ENCODE assay signal across 21 cellular contexts in genomic region chr12:19652391-19652790, GRCh38.
DNase-seq lines count a peak whose midpoint lies in the region; ATAC-seq and TF ChIP-seq lines count a peak whose summit lies in the region.
"Had no signal": no experiment of that assay in that cellular context is flagged by ENCODE, and none has a peak within 500 bp of the region (broad histone marks: within the 10 kb centered on the region; RNA-seq: fewer than 3 reads in every experiment).

No MANE protein-coding gene starts in this region.

- DNase-seq in IMR-90 (peak; percentile 46), dedifferentiated amniotic fluid mesenchymal stem cell (ENCODE audit: extremely low spot score) (peak; percentile 21), mesothelial cell of epicardium (ENCODE audit: low spot score in 2 of 2, unreplicated experiment in 2 of 2) (no peak), tibial artery (no peak), PC-3 (no peak)
- DNase-seq in activated naive CD4-positive, alpha-beta T cell treated with anti-CD3 and anti-CD28 coated beads for 36 hours = no peak
- no peak for DNase-seq in activated CD4-positive, alpha-beta T cell treated with anti-CD3 and anti-CD28 coated beads, Interleukin-2, amount 50 U/mL, for 4 hours
- DNase-seq: BE2C, DMS53, EL, GF-D8, KG1, NCI-H1092, NCI-H1436, NCI-H187 treated with DMSO at 0.1 percent for 48 hours, NCI-H345, NCI-H524, NCI-H82, SJCRH30 had no signal

- CTCF ChIA-PET in IMR-90 (lab: Yijun Ruan, JAX) = interaction anchor here (1.3 kb wide), 1 partner anchor 9 kb away, joined by 3 read pairs; no protein-coding TSS in a partner anchor
- CTCF ChIA-PET in activated naive CD4-positive, alpha-beta T cell treated with anti-CD3 and anti-CD28 coated beads for 36 hours (lab: Charles Lee) = no interaction called here
- CTCF ChIA-PET in PC-3 (lab: Charles Lee) = no interaction called here

- no peaks in the 10 kb centered on the region for H3K36me3 ChIP-seq in IMR-90 (ENCODE audit: control insufficient read depth, insufficient read depth, low read length)
- no peaks in the 10 kb centered on the region for H3K36me3 ChIP-seq in tibial artery
- no peaks in the 10 kb centered on the region for H3K36me3 ChIP-seq in PC-3 (ENCODE audit: low read depth, low read length)
- H3K36me3 ChIP-seq: BE2C, SJCRH30 had no signal

- no peak overlapping the region for H3K4me2 ChIP-seq in IMR-90 (ENCODE audit: low read depth, low read length)
- H3K4me2 ChIP-seq in PC-3 (ENCODE audit: low read length) = no peak overlapping the region
- H3K4me2 ChIP-seq: A549 had no signal

- no peaks in the 10 kb centered on the region for H3F3A ChIP-seq in PC-3 (ENCODE audit: low read length, unreplicated experiment)

- no peaks in the 10 kb centered on the region for H3K79me1 ChIP-seq in IMR-90 (ENCODE audit: low read depth in 1 of 2, low read length in 2 of 2)

- peak overlapping the region; percentile 89 for H2BK120ac ChIP-seq in IMR-90 (ENCODE audit: low read depth, low read length)

- BruUV-seq in IMR-90 (replicated peaks; lab: Mats Ljungman, UMichigan) = no TSS peak
- no TSS peak for BruUV-seq in PC-3 (replicated peaks; lab: Mats Ljungman, UMichigan)

- intact Hi-C loops in IMR-90 (cut with micrococcal nuclease) = loop anchor here (5.0 kb wide), 1 partner anchor 725 kb away; no protein-coding TSS in a partner anchor
- intact Hi-C loops in tibial artery (cut with DNase I; ENCODE audit: low total_unique reads) = no loop called here
- intact Hi-C loops in activated naive CD4-positive, alpha-beta T cell treated with anti-CD3 and anti-CD28 coated beads for 36 hours (cut with micrococcal nuclease) = no loop called here
- intact Hi-C loops in PC-3 (cut with micrococcal nuclease) = no loop called here

- TF ChIP-seq CTCF in IMR-90 (conservative IDR thresholded peaks at IDR 0.05; ENCODE audit: low read depth, low read length) (no peak), mesothelial cell of epicardium (IDR thresholded peaks at IDR 0.05; ENCODE audit: unreplicated experiment) (no peak), tibial artery (IDR thresholded peaks at IDR 0.05) (no peak), PC-3 (conservative IDR thresholded peaks at IDR 0.05; ENCODE audit: low read depth, low read length) (no peak)

- H3K14ac ChIP-seq in IMR-90 (replicated peaks; ENCODE audit: low read depth, low read length) = peak overlapping the region; percentile 67

- peak; percentile 38 for ATAC-seq in IMR-90 (ENCODE audit: low read depth)
- no peak for ATAC-seq in PC-3
- ATAC-seq: A549 had no signal

- WGBS in IMR-90 (ENCODE audit: extremely low coverage in 2 of 2, insufficient read length in 1 of 2), 2 experiments = no CpG with 5 or more reads among the region's 2 CpGs

- H3K9me3 ChIP-seq in IMR-90 (ENCODE audit: control insufficient read depth, insufficient read depth, low read length) (peaks cover 7% of the 10 kb centered on the region; the same call in 1 of the 2 replicates), tibial artery (no peaks in the 10 kb centered on the region), PC-3 (ENCODE audit: low read length) (no peaks in the 10 kb centered on the region)
- H3K9me3 ChIP-seq: A549, BE2C, SJCRH30 had no signal

- peak overlapping the region; percentile 76 for H3K4ac ChIP-seq in IMR-90 (ENCODE audit: low read depth, low read length)

- H3K56ac ChIP-seq in IMR-90 (ENCODE audit: extremely low read depth, insufficient read depth, low read length) = peak overlapping the region; percentile 39

- no peak for TF ChIP-seq RAD21 in IMR-90 (IDR thresholded peaks at IDR 0.05; ENCODE audit: low read length)

- peak overlapping the region; percentile 95 for H3K27ac ChIP-seq in IMR-90 (ENCODE audit: insufficient read depth, low read length)
- H3K27ac ChIP-seq in tibial artery = peak overlapping the region; percentile 33 to 86
- H3K27ac ChIP-seq in PC-3 (ENCODE audit: low read length) = no peak overlapping the region
- H3K27ac ChIP-seq: A549, HL-60, SJCRH30 had no signal

- H2AFZ ChIP-seq in IMR-90 (replicated peaks; ENCODE audit: low read length, poor library complexity) (no peak overlapping the region), PC-3 (ENCODE audit: low read length) (no peak overlapping the region)

- H2BK20ac ChIP-seq in IMR-90 (ENCODE audit: low read depth, low read length) = peak overlapping the region; percentile 87

- peak overlapping the region; percentile 92 for H4K5ac ChIP-seq in IMR-90 (ENCODE audit: low read depth, low read length)

- H4K20me1 ChIP-seq in IMR-90 (ENCODE audit: insufficient read depth, low read length) (no peaks in the 10 kb centered on the region), PC-3 (ENCODE audit: low read length) (no peaks in the 10 kb centered on the region)

- H2AK9ac ChIP-seq in IMR-90 (replicated peaks; ENCODE audit: low read depth, low read length, poor library complexity) = no peak overlapping the region

- in situ Hi-C loops in IMR-90 (cut with MboI; ENCODE audit: low sequenced_read_pairs) = no loop called here

- no peak overlapping the region for H3K4me3 ChIP-seq in IMR-90 (ENCODE audit: insufficient read depth, low read depth, low read length)
- no peak overlapping the region for H3K4me3 ChIP-seq in tibial artery
- no peak overlapping the region for H3K4me3 ChIP-seq in PC-3 (ENCODE audit: low read length)
- H3K4me3 ChIP-seq: A549, SJCRH30 had no signal

- no peaks in the 10 kb centered on the region for H3K27me3 ChIP-seq in IMR-90 (ENCODE audit: control insufficient read depth, insufficient read depth, low read length)
- H3K27me3 ChIP-seq in tibial artery = no peaks in the 10 kb centered on the region
- H3K27me3 ChIP-seq in PC-3 (ENCODE audit: low read length) = no peaks in the 10 kb centered on the region
- H3K27me3 ChIP-seq: BE2C, SJCRH30 had no signal

- peak overlapping the region; percentile 63 to 80 for H4K8ac ChIP-seq in IMR-90 (ENCODE audit: low read depth in 2 of 2, low read length in 2 of 2)

- H3K4me3 Mint-ChIP-seq in mesothelial cell of epicardium = no peak overlapping the region
- H3K4me3 Mint-ChIP-seq in activated naive CD4-positive, alpha-beta T cell treated with anti-CD3 and anti-CD28 coated beads for 36 hours = no peak overlapping the region

- peak overlapping the region; percentile 89 for H3K18ac ChIP-seq in IMR-90 (ENCODE audit: low read depth, low read length)

- POLR2A ChIA-PET in IMR-90 (lab: Charles Lee; ENCODE audit: unreplicated experiment) = no interaction called here
- POLR2A ChIA-PET in PC-3 (lab: Charles Lee; ENCODE audit: unreplicated experiment) = no interaction called here

- peak overlapping the region; percentile 94 for H2BK5ac ChIP-seq in IMR-90 (ENCODE audit: low read depth, low read length, poor library complexity, severe bottlenecking)

- peaks cover 6% of the 10 kb centered on the region for H3K9me1 ChIP-seq in IMR-90 (ENCODE audit: insufficient read depth, low read length)

- H2AK5ac ChIP-seq in IMR-90 (ENCODE audit: low read depth, low read length) = peak overlapping the region; percentile 54; the same call in 1 of the 2 replicates

- peak overlapping the region; percentile 54 for H4K91ac ChIP-seq in IMR-90 (ENCODE audit: insufficient read depth, low read depth, low read length)

- H3K36me3 Mint-ChIP-seq in mesothelial cell of epicardium = no peaks in the 10 kb centered on the region
- no peaks in the 10 kb centered on the region for H3K36me3 Mint-ChIP-seq in activated naive CD4-positive, alpha-beta T cell treated with anti-CD3 and anti-CD28 coated beads for 36 hours (ENCODE audit: low read depth)

- peaks cover 21% of the 10 kb centered on the region for H3K4me1 ChIP-seq in IMR-90 (ENCODE audit: control insufficient read depth, insufficient read depth, low read length)
- H3K4me1 ChIP-seq in tibial artery = peaks cover 0 to 53% (median 15%) of the 10 kb centered on the region in 4 donors
- no peaks in the 10 kb centered on the region for H3K4me1 ChIP-seq in PC-3 (ENCODE audit: insufficient read depth, low read length)
- H3K4me1 ChIP-seq: A549, BE2C, SJCRH30 had no signal

- dilution Hi-C loops in IMR-90 (cut with HindIII; ENCODE audit: low sequenced_read_pairs, unreplicated experiment) = no loop called here

- peaks cover 19% of the 10 kb centered on the region for H3K9me3 Mint-ChIP-seq in mesothelial cell of epicardium
- peaks cover 2% of the 10 kb centered on the region for H3K9me3 Mint-ChIP-seq in activated naive CD4-positive, alpha-beta T cell treated with anti-CD3 and anti-CD28 coated beads for 36 hours

- peak overlapping the region; percentile 41; the same call in 1 of the 2 replicates for H3K23ac ChIP-seq in IMR-90 (ENCODE audit: low read depth, low read length)

- no peak for TF ChIP-seq POLR2A in IMR-90 (IDR thresholded peaks at IDR 0.05; ENCODE audit: low read depth, low read length)

- no peaks in the 10 kb centered on the region for H3K9me2 ChIP-seq in PC-3 (replicated peaks; ENCODE audit: low read length)

- H3K27me3 Mint-ChIP-seq in mesothelial cell of epicardium (ENCODE audit: low read depth) = no peaks in the 10 kb centered on the region
- no peaks in the 10 kb centered on the region for H3K27me3 Mint-ChIP-seq in activated naive CD4-positive, alpha-beta T cell treated with anti-CD3 and anti-CD28 coated beads for 36 hours (ENCODE audit: low read depth)

- peak overlapping the region; percentile 42 for H3K9ac ChIP-seq in IMR-90 (ENCODE audit: low read depth, low read length)
- no peak overlapping the region for H3K9ac ChIP-seq in PC-3 (ENCODE audit: low read length)

- no peaks in the 10 kb centered on the region for H3K79me2 ChIP-seq in PC-3 (ENCODE audit: low read length)

- H2BK15ac ChIP-seq in IMR-90 (ENCODE audit: low read depth, low read length) = peak overlapping the region; percentile 42; the same call in 2 of the 3 replicates

- peak overlapping the region; percentile 84 for H3K27ac Mint-ChIP-seq in mesothelial cell of epicardium
- H3K27ac Mint-ChIP-seq in activated naive CD4-positive, alpha-beta T cell treated with anti-CD3 and anti-CD28 coated beads for 36 hours = no peak overlapping the region

- peaks cover 15% of the 10 kb centered on the region for H3K4me1 Mint-ChIP-seq in mesothelial cell of epicardium
- no peaks in the 10 kb centered on the region for H3K4me1 Mint-ChIP-seq in activated naive CD4-positive, alpha-beta T cell treated with anti-CD3 and anti-CD28 coated beads for 36 hours (ENCODE audit: low read depth)

TF ChIP-seq in IMR-90, 13 proteins besides CTCF, POLR2A, EP300 and RAD21 (continues in another document):
- TF ChIP-seq CEBPB (IDR thresholded peaks at IDR 0.05; ENCODE audit: low read depth, low read length) (no peak), MXI1 (IDR thresholded peaks at IDR 0.05; ENCODE audit: borderline replicate concordance, low read depth, low read length) (no peak), USF2 (IDR thresholded peaks at IDR 0.05; ENCODE audit: low read depth, low read length) (no peak), RFX5 (IDR thresholded peaks at IDR 0.05; ENCODE audit: low read depth, low read length) (no peak), FOS (IDR thresholded peaks at IDR 0.05; ENCODE audit: low read depth, low read length) (no peak), MAFK (IDR thresholded peaks at IDR 0.05; ENCODE audit: low read depth, low read length) (no peak)

Comparison
In these comparisons a context has a peak if more than half of its experiments do, and no peak if none do; other contexts are left out.
1. DNase-seq: peak in IMR-90 (single experiment) and dedifferentiated amniotic fluid mesenchymal stem cell (single experiment); none in mesothelial cell of epicardium (0 of 2), tibial artery (0 of 2), activated naive CD4-positive, alpha-beta T cell treated with anti-CD3 and anti-CD28 coated beads for 36 hours (single experiment), activated CD4-positive, alpha-beta T cell treated with anti-CD3 and anti-CD28 coated beads, Interleukin-2, amount 50 U/mL, for 4 hours (0 of 2) and PC-3 (single experiment).